In the genomic region with DNA sequence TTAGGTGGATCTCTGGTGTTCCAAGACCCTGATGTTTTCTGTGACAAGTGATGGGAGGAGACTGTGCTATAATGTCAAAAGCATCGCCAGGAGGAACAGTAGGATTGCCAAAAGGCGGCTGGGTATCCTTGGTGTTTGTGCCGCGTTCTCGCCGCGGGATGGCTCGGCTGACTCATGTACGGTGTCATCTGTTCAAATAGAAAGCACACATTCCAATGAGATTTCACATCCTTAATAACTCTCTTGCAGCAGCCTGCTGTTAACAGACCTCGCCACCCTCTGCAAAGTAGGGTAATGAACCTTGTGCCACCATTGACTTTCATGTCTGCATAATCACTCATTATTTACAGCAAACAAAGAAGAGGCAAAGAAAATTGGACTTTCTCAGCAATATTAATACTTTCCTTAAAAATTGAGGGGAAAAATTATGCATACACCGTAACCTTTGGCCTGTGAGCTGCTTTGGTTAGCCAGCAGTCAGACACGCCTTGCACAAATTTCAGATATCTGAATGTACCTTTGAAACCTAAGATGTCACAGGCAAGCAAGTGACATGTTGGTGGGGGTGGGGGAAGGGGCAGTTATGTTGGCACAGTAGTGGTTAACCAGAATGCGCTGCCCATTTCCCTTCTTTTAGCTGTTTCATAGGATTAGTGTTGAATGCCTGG, we compare ENCODE assay signal across 15 cellular contexts.
A peak's percentile ranks its signal among the peaks of the same experiment; 100 is the strongest.
DNase-seq lines count a peak whose midpoint lies in the region; ATAC-seq, FAIRE-seq and TF ChIP-seq lines count a peak whose summit lies in the region.
"Had no signal": no experiment of that assay in that cellular context is flagged by ENCODE, and none has a peak within 500 bp of the region (broad histone marks: within the 10 kb centered on the region; RNA-seq: fewer than 3 reads in every experiment).

No MANE protein-coding gene starts in this region.

- no peak for TF ChIP-seq POLR2A in H54 (IDR thresholded peaks at IDR 0.05; ENCODE audit: low read depth, low read length)

- ATAC-seq in RWPE2 (ENCODE audit: low read depth), result peak; percentile 93
- ATAC-seq in activated naive CD4-positive, alpha-beta T cell treated with anti-CD3 and anti-CD28 coated beads, Interleukin-2, amount 50 U/mL, for 72 hours, result no peak
- ATAC-seq: activated CD8-positive, alpha-beta T cell treated with anti-CD3 and anti-CD28 coated beads for 36 hours; stimulated activated naive CD8-positive, alpha-beta T cell treated with anti-CD3 and anti-CD28 coated beads, Interleukin-15, Interleukin-2, amounts not matched to agents 100 U/mL and 50 U/mL, for 24 hours had no signal

- peaks cover 37% of the 10 kb centered on the region for H3K4me1 ChIP-seq in RWPE2 (ENCODE audit: insufficient read depth, poor library complexity, severe bottlenecking)
- H3K4me1 ChIP-seq: ascending aorta, sigmoid colon had no signal

- H3K4me3 ChIP-seq in RWPE2 (ENCODE audit: severe bottlenecking), result no peak overlapping the region
- H3K4me3 ChIP-seq in fibroblast of mammary gland (ENCODE audit: control insufficient read depth, low read depth, low read length), result no peak overlapping the region
- H3K4me3 ChIP-seq: ascending aorta, sigmoid colon had no signal

- H3K27ac Mint-ChIP-seq in activated naive CD4-positive, alpha-beta T cell treated with anti-CD3 and anti-CD28 coated beads, Interleukin-2, amount 50 U/mL, for 72 hours, result no peak overlapping the region
- H3K27ac Mint-ChIP-seq: activated CD8-positive, alpha-beta T cell treated with anti-CD3 and anti-CD28 coated beads for 36 hours had no signal

- no peaks in the 10 kb centered on the region for H3K36me3 ChIP-seq in RWPE2 (ENCODE audit: low read depth)
- H3K36me3 ChIP-seq: ascending aorta, sigmoid colon had no signal

- peak; percentile 38 for TF ChIP-seq CTCF in RWPE2 (IDR thresholded peaks at IDR 0.05; ENCODE audit: poor library complexity, severe bottlenecking)
- TF ChIP-seq CTCF in fibroblast of mammary gland (conservative IDR thresholded peaks at IDR 0.05; ENCODE audit: control insufficient read depth, insufficient read depth, low read depth, low read length), result no peak

- no peaks in the 10 kb centered on the region for H3K27me3 ChIP-seq in RWPE2 (ENCODE audit: insufficient read depth, poor library complexity, severe bottlenecking)
- H3K27me3 ChIP-seq: ascending aorta, sigmoid colon had no signal

- H3K27ac ChIP-seq in RWPE2 (ENCODE audit: poor library complexity, severe bottlenecking), result peak overlapping the region; percentile 69
- H3K27ac ChIP-seq: ascending aorta, C4-2B, KMS-11, sigmoid colon had no signal

- peak; percentile 96 for FAIRE-seq in H54 (lab: Jason Lieb, UNC)
- FAIRE-seq: islet of Langerhans had no signal

- no peaks in the 10 kb centered on the region for H3K36me3 Mint-ChIP-seq in activated naive CD4-positive, alpha-beta T cell treated with anti-CD3 and anti-CD28 coated beads, Interleukin-2, amount 50 U/mL, for 72 hours

- DNase-seq in A172 (ENCODE audit: low spot score) (peak; percentile 91), H54 (ENCODE audit: insufficient read length, low spot score) (peak; percentile 57), RWPE2 (ENCODE audit: low spot score) (peak; percentile 85), fibroblast of mammary gland (ENCODE audit: low read depth) (peak; percentile 83), NCI-H2196 treated with DMSO at 0.1 percent for 48 hours (lab: John Stamatoyannopoulos, UW; ENCODE audit: unreplicated experiment) (no peak), Kasumi-1 (lab: John Stamatoyannopoulos, UW) (no peak)
- DNase-seq in stimulated activated CD4-positive, alpha-beta T cell treated with anti-CD3 and anti-CD28 coated beads, Interleukin-4, amount 100 ng/mL, for 24 hours, result no peak
- DNase-seq in activated naive CD4-positive, alpha-beta T cell treated with anti-CD3 and anti-CD28 coated beads, Interleukin-2, amount 50 U/mL, for 72 hours (ENCODE audit: low spot score in 2 of 2), result no peak
- DNase-seq: activated CD8-positive, alpha-beta T cell treated with anti-CD3 and anti-CD28 coated beads for 36 hours; sigmoid colon; stimulated activated naive CD8-positive, alpha-beta T cell treated with anti-CD3 and anti-CD28 coated beads, Interleukin-15, Interleukin-2, amounts not matched to agents 100 U/mL and 50 U/mL, for 24 hours had no signal

- H3K9me3 ChIP-seq in RWPE2 (ENCODE audit: severe bottlenecking), result no peaks in the 10 kb centered on the region
- H3K9me3 ChIP-seq: ascending aorta, sigmoid colon had no signal

- H3K9me3 Mint-ChIP-seq in activated naive CD4-positive, alpha-beta T cell treated with anti-CD3 and anti-CD28 coated beads, Interleukin-2, amount 50 U/mL, for 72 hours, result no peaks in the 10 kb centered on the region
- H3K9me3 Mint-ChIP-seq: activated CD8-positive, alpha-beta T cell treated with anti-CD3 and anti-CD28 coated beads for 36 hours had no signal

Comparison
In these comparisons a context has a peak if more than half of its experiments do, and no peak if none do; other contexts are left out.
1. DNase-seq: peak in A172 (single experiment), H54 (single experiment), RWPE2 (single experiment) and fibroblast of mammary gland (single experiment); none in stimulated activated CD4-positive, alpha-beta T cell treated with anti-CD3 and anti-CD28 coated beads, Interleukin-4, amount 100 ng/mL, for 24 hours (single experiment), activated naive CD4-positive, alpha-beta T cell treated with anti-CD3 and anti-CD28 coated beads, Interleukin-2, amount 50 U/mL, for 72 hours (0 of 2), NCI-H2196 treated with DMSO at 0.1 percent for 48 hours (single experiment) and Kasumi-1 (0 of 2).